In genomic region chr5:78602400-78602799, GRCh38 we compare ENCODE assay signal across 15 cellular contexts.
"Had no signal": no experiment of that assay in that cellular context is flagged by ENCODE, and none has a peak within 500 bp of the region (broad histone marks: within the 10 kb centered on the region; RNA-seq: fewer than 3 reads in every experiment).

No MANE protein-coding gene starts in this region.

- H3K36me3 ChIP-seq: adrenal gland, esophagus muscularis mucosa had no signal

- H3K27me3 Mint-ChIP-seq: stimulated activated naive B cell treated with anti-CD40 and anti-IgM and Interleukin-4, amounts not matched to agents 10 μg/mL and 1 μg/mL and 100 μg/mL, for 72 hours had no signal

- DNase-seq: activated CD4-positive, alpha-beta T cell treated with anti-CD3 and anti-CD28 coated beads, Interleukin-2, amount 10 ng/mL, durations not matched to agents 24 days and 14 days; activated naive CD4-positive, alpha-beta T cell treated with anti-CD3 and anti-CD28 coated beads, Interleukin-2, amount 50 U/mL, for 16 hours; activated T-cell treated with anti-CD3 and anti-CD28 coated beads, Interleukin-2, amount 50 U/mL, for 1 hour; adrenal gland; body of pancreas; retina; small intestine; stimulated activated naive B cell treated with anti-CD40 and anti-IgM and Interleukin-4, amounts not matched to agents 10 μg/mL and 1 μg/mL and 100 μg/mL, for 72 hours; substantia nigra; T-helper 1 cell; trophoblast cell had no signal

- H3K9ac ChIP-seq: parathyroid adenoma had no signal

- H3K79me2 ChIP-seq: parathyroid adenoma had no signal

- H3K4me3 Mint-ChIP-seq: activated CD4-positive, alpha-beta T cell treated with anti-CD3 and anti-CD28 coated beads, Interleukin-2, amount 10 ng/mL, durations not matched to agents 24 days and 14 days; neural crest cell; stimulated activated naive B cell treated with anti-CD40 and anti-IgM and Interleukin-4, amounts not matched to agents 10 μg/mL and 1 μg/mL and 100 μg/mL, for 72 hours had no signal

- H3K27me3 ChIP-seq: adrenal gland, body of pancreas, esophagus muscularis mucosa had no signal

- H2AFZ ChIP-seq: parathyroid adenoma had no signal

- H3K27ac ChIP-seq: adrenal gland, body of pancreas, parathyroid adenoma had no signal

- H3K4me1 Mint-ChIP-seq: activated CD4-positive, alpha-beta T cell treated with anti-CD3 and anti-CD28 coated beads, Interleukin-2, amount 10 ng/mL, durations not matched to agents 24 days and 14 days had no signal

- H3K27ac Mint-ChIP-seq: activated CD4-positive, alpha-beta T cell treated with anti-CD3 and anti-CD28 coated beads, Interleukin-2, amount 10 ng/mL, durations not matched to agents 24 days and 14 days; stimulated activated naive B cell treated with anti-CD40 and anti-IgM and Interleukin-4, amounts not matched to agents 10 μg/mL and 1 μg/mL and 100 μg/mL, for 72 hours had no signal

- H3K9me3 Mint-ChIP-seq: activated CD4-positive, alpha-beta T cell treated with anti-CD3 and anti-CD28 coated beads, Interleukin-2, amount 10 ng/mL, durations not matched to agents 24 days and 14 days; stimulated activated naive B cell treated with anti-CD40 and anti-IgM and Interleukin-4, amounts not matched to agents 10 μg/mL and 1 μg/mL and 100 μg/mL, for 72 hours had no signal

- ATAC-seq: body of pancreas; left lobe of liver; stimulated activated naive B cell treated with anti-CD40 and anti-IgM and Interleukin-4, amounts not matched to agents 10 μg/mL and 1 μg/mL and 100 μg/mL, for 72 hours had no signal

- H3K9me3 ChIP-seq: adrenal gland, body of pancreas, esophagus muscularis mucosa had no signal

- H3K4me3 ChIP-seq: adrenal gland, body of pancreas, esophagus muscularis mucosa had no signal

- H3K4me1 ChIP-seq: parathyroid adenoma had no signal
